8 cellular contexts compared by ENCODE assay signal in the genomic region with DNA sequence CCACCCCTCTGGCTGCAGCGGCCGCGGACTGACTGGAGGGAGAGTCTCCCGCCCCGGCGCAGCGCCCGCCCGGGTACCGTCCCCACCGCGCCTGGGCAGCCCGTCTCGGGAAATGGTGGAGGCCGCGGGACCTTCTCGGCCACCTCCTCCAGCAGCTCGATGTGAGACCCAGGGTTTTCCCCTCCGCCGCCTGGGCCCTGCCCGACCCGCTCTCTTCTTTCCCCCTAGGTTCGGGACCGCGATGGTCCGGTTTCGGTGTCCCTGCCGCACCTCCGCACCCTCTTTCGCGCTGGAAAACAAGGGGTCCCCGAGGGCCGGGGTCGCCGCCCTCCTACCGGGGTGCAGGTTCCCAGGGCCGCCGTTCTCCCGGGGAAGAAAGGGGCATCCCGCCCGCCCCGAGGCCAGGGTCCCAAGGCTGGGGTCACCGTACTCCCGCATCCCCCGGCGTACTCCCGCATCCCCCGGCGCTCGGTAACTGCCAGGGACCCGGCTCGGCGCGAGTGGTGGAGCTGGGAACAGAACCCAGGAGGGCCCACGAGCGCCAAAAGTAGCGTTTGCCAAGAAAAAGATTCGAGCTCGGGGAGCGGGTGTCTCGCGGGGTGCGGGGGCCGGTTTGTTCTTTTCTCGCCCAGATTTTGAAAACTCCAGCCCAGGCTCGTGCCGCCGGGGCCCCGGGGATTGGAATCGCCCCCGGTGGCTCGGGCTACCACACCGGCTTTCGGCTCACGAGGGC. TPM values are rescaled to one million over a fixed set of nuclear protein-coding genes. Genes with fewer than 3 reads are reported as not detected.
A peak's percentile ranks its signal among the peaks of the same experiment; 100 is the strongest.
DNase-seq lines count a peak whose midpoint lies in the region; ATAC-seq and TF ChIP-seq lines count a peak whose summit lies in the region.

No MANE protein-coding gene starts in this region.

- H2AFZ ChIP-seq in PC-9: no peak overlapping the region

- no peaks in the 10 kb centered on the region for H3K9me2 ChIP-seq in PC-9 (ENCODE audit: insufficient read depth)

- TF ChIP-seq CTCF in PC-9 (conservative IDR thresholded peaks at IDR 0.05) (no peak), mucosa of descending colon (IDR thresholded peaks at IDR 0.05) (no peak)

- H3K4me2 ChIP-seq in PC-9: peak overlapping the region; percentile 97

- peaks cover 93% of the 10 kb centered on the region for H3K79me2 ChIP-seq in PC-9 (ENCODE audit: low read depth)

- H3K27ac ChIP-seq in PC-9 (peak overlapping the region; percentile 89), urinary bladder (ENCODE audit: low read depth) (peak overlapping the region; percentile 96)

- no TSS peak for BruUV-seq in PC-9 (replicated peaks; lab: Mats Ljungman, UMichigan)

- H4K20me1 ChIP-seq in PC-9 (ENCODE audit: insufficient read depth): peaks cover 12% of the 10 kb centered on the region

- intact Hi-C loops in PC-9 (cut with micrococcal nuclease; ENCODE audit: unreplicated experiment) (no loop called here), mucosa of descending colon (cut with DNase I, micrococcal nuclease) (no loop called here)

- H3K27me3 ChIP-seq in PC-9 (ENCODE audit: insufficient read depth, low read depth): no peaks in the 10 kb centered on the region

- DNase-seq in COLO668 (lab: John Stamatoyannopoulos, UW; ENCODE audit: unreplicated experiment): peak; percentile 67
- DNase-seq in PC-9: no peak
- DNase-seq in ecto neural progenitor cell (ENCODE audit: low spot score): peak; percentile 73
- DNase-seq in mucosa of descending colon: peak in 1 of 3 donors; percentile 59
- no peak for DNase-seq in superior temporal gyrus (ENCODE audit: extremely low spot score)
- DNase-seq in iPS-NIHi7 (ENCODE audit: extremely low spot score): no peak

- H3K4me3 ChIP-seq in PC-9: peak overlapping the region; percentile 91
- peak overlapping the region; percentile 79 for H3K4me3 ChIP-seq in mucosa of descending colon
- peak overlapping the region; percentile 93 for H3K4me3 ChIP-seq in urinary bladder (ENCODE audit: low read depth, low read length)

- H3F3A ChIP-seq in PC-9 (ENCODE audit: insufficient read depth, low read depth): peaks cover 39% of the 10 kb centered on the region

- CTCF ChIA-PET in PC-9 (lab: Charles Lee): no interaction called here

- ATAC-seq in mucosa of descending colon (no peak), GM18519 (IDR thresholded peaks at IDR 0.05; ENCODE audit: low FRiP score, unreplicated experiment) (no peak)

- H3K36me3 ChIP-seq in PC-9 (ENCODE audit: low read depth) (peaks cover 6% of the 10 kb centered on the region), mucosa of descending colon (ENCODE audit: low read depth) (no peaks in the 10 kb centered on the region), urinary bladder (ENCODE audit: insufficient read depth) (no peaks in the 10 kb centered on the region)

- H3K4me1 ChIP-seq in PC-9 (replicated peaks; ENCODE audit: insufficient read depth) (peaks cover 24% of the 10 kb centered on the region), mucosa of descending colon (ENCODE audit: low read depth) (peaks cover 22% of the 10 kb centered on the region), urinary bladder (ENCODE audit: insufficient read depth) (no peaks in the 10 kb centered on the region)

- WGBS in urinary bladder: under 1% methylated on average over 75 of the region's 75 CpGs

- POLR2A ChIA-PET in PC-9 (lab: Charles Lee; ENCODE audit: unreplicated experiment): no interaction called here

- no peaks in the 10 kb centered on the region for H3K9me3 ChIP-seq in PC-9 (ENCODE audit: insufficient read depth, low read depth)
- H3K9me3 ChIP-seq in mucosa of descending colon: no peaks in the 10 kb centered on the region

RNA-seq across cellular contexts. Expression of a gene that starts 3.4 kb away (rescaled TPM):
- total RNA-seq in PC-9 (2021) (128 and 159 TPM in 2 replicates), mucosa of descending colon (100 to 1,000 TPM in 2 of 3 donors, 10 to 100 TPM in 1; 94.0 to 170 (median 112) TPM), urinary bladder (63.0 TPM)
- polyA plus RNA-seq in urinary bladder: 76.8 TPM

Comparison
In these comparisons a context has a peak if more than half of its experiments do, and no peak if none do; other contexts are left out.
1. DNase-seq: peak in COLO668 (single experiment) and ecto neural progenitor cell (single experiment); none in PC-9 (0 of 2), superior temporal gyrus (single experiment) and iPS-NIHi7 (single experiment).
2. Peak in every context shown above with its lines, with median percentiles within 50 percentile points of each other: H3K4me3 ChIP-seq.